Comparison of ENCODE assay signal across 12 cellular contexts in genomic region chr15:82681371-82681770, GRCh38. TPM values are rescaled to one million over a fixed set of nuclear protein-coding genes. Genes with fewer than 3 reads are reported as not detected.
A peak's percentile ranks its signal among the peaks of the same experiment; 100 is the strongest.
DNase-seq lines count a peak whose midpoint lies in the region; ATAC-seq, FAIRE-seq and TF ChIP-seq lines count a peak whose summit lies in the region.
"Had no signal": no experiment of that assay in that cellular context is flagged by ENCODE, and none has a peak within 500 bp of the region (broad histone marks: within the 10 kb centered on the region; RNA-seq: fewer than 3 reads in every experiment).

No MANE protein-coding gene starts in this region.

- peaks cover 5% of the 10 kb centered on the region; the same call in 1 of the 2 replicates for H3K4me1 ChIP-seq in iPS-20b (ENCODE audit: insufficient read depth, low read length)

- H3K36me3 ChIP-seq in iPS-20b (ENCODE audit: insufficient read depth, low read depth, low read length): no peaks in the 10 kb centered on the region
- H3K36me3 ChIP-seq: neutrophil had no signal

- FAIRE-seq in GM12892 (lab: Jason Lieb, UNC): no peak

- intact Hi-C loops in activated T-helper 1 cell treated with anti-CD3 and anti-CD28 coated beads, Interleukin-12 subunit alpha, Interleukin-12 subunit beta, Interleukin-2, Interleukin-4 antibody, amounts not matched to agents 30 ng/mL and 10 ng/mL and 1 ng/mL, durations not matched to agents 14 hours and 24 hours and 36 hours (cut with micrococcal nuclease): no loop called here

- peaks cover 5% of the 10 kb centered on the region for H3K27me3 Mint-ChIP-seq in stimulated activated naive CD8-positive, alpha-beta T cell treated with anti-CD3 and anti-CD28 coated beads, Interleukin-15, Interleukin-2, amounts not matched to agents 100 ng/mL and 50 ng/mL, for 24 hours
- H3K27me3 Mint-ChIP-seq in activated T-helper 1 cell treated with anti-CD3 and anti-CD28 coated beads, Interleukin-12 subunit alpha, Interleukin-12 subunit beta, Interleukin-2, Interleukin-4 antibody, amounts not matched to agents 30 ng/mL and 10 ng/mL and 1 ng/mL, durations not matched to agents 14 hours and 24 hours and 36 hours (ENCODE audit: insufficient read depth): peaks cover 19% of the 10 kb centered on the region

- H3K4me3 ChIP-seq in iPS-20b (ENCODE audit: low read length): peak overlapping the region; percentile 89

- in situ Hi-C loops in ACHN (cut with HindIII; ENCODE audit: low pct_ligation_motif_present, low pct_unique_long_range_greater_than_20kb, low sequenced_read_pairs): no loop called here

- ATAC-seq in stimulated activated naive CD8-positive, alpha-beta T cell treated with anti-CD3 and anti-CD28 coated beads, Interleukin-15, Interleukin-2, amounts not matched to agents 100 U/mL and 50 U/mL, for 24 hours: no peak

- no peak overlapping the region for H3K27ac Mint-ChIP-seq in stimulated activated naive CD8-positive, alpha-beta T cell treated with anti-CD3 and anti-CD28 coated beads, Interleukin-15, Interleukin-2, amounts not matched to agents 100 ng/mL and 50 ng/mL, for 24 hours
- no peak overlapping the region for H3K27ac Mint-ChIP-seq in activated T-helper 1 cell treated with anti-CD3 and anti-CD28 coated beads, Interleukin-12 subunit alpha, Interleukin-12 subunit beta, Interleukin-2, Interleukin-4 antibody, amounts not matched to agents 30 ng/mL and 10 ng/mL and 1 ng/mL, durations not matched to agents 14 hours and 24 hours and 36 hours

- peaks cover 9% of the 10 kb centered on the region for H3K4me1 Mint-ChIP-seq in stimulated activated naive CD8-positive, alpha-beta T cell treated with anti-CD3 and anti-CD28 coated beads, Interleukin-15, Interleukin-2, amounts not matched to agents 100 ng/mL and 50 ng/mL, for 24 hours (ENCODE audit: low read depth)
- H3K4me1 Mint-ChIP-seq in activated T-helper 1 cell treated with anti-CD3 and anti-CD28 coated beads, Interleukin-12 subunit alpha, Interleukin-12 subunit beta, Interleukin-2, Interleukin-4 antibody, amounts not matched to agents 30 ng/mL and 10 ng/mL and 1 ng/mL, durations not matched to agents 14 hours and 24 hours and 36 hours (ENCODE audit: low read depth): peaks cover 8% of the 10 kb centered on the region

- no peaks in the 10 kb centered on the region for H3K9me3 ChIP-seq in iPS-20b (ENCODE audit: insufficient read depth, low read depth, low read length)
- H3K9me3 ChIP-seq: neutrophil had no signal

- CTCF ChIA-PET in HEK293T (lab: Yijun Ruan, JAX): no interaction called here

- peak overlapping the region; percentile 86 for H3K4me3 Mint-ChIP-seq in stimulated activated naive CD8-positive, alpha-beta T cell treated with anti-CD3 and anti-CD28 coated beads, Interleukin-15, Interleukin-2, amounts not matched to agents 100 ng/mL and 50 ng/mL, for 24 hours
- H3K4me3 Mint-ChIP-seq in activated T-helper 1 cell treated with anti-CD3 and anti-CD28 coated beads, Interleukin-12 subunit alpha, Interleukin-12 subunit beta, Interleukin-2, Interleukin-4 antibody, amounts not matched to agents 30 ng/mL and 10 ng/mL and 1 ng/mL, durations not matched to agents 14 hours and 24 hours and 36 hours: peak overlapping the region; percentile 59

- H3K27me3 ChIP-seq in iPS-20b (ENCODE audit: insufficient read depth, low read length): peaks cover 34% of the 10 kb centered on the region

- H3K9me3 Mint-ChIP-seq in stimulated activated naive CD8-positive, alpha-beta T cell treated with anti-CD3 and anti-CD28 coated beads, Interleukin-15, Interleukin-2, amounts not matched to agents 100 ng/mL and 50 ng/mL, for 24 hours: no peaks in the 10 kb centered on the region
- H3K9me3 Mint-ChIP-seq in activated T-helper 1 cell treated with anti-CD3 and anti-CD28 coated beads, Interleukin-12 subunit alpha, Interleukin-12 subunit beta, Interleukin-2, Interleukin-4 antibody, amounts not matched to agents 30 ng/mL and 10 ng/mL and 1 ng/mL, durations not matched to agents 14 hours and 24 hours and 36 hours: no peaks in the 10 kb centered on the region

- H3K9ac ChIP-seq in iPS-20b (ENCODE audit: low read depth, low read length): peak overlapping the region; percentile 89; the same call in 1 of the 2 replicates

- no peak for TF ChIP-seq POLR2A in GM12892 (IDR thresholded peaks at IDR 0.05; ENCODE audit: low read depth, low read length)

- POLR2A ChIA-PET in HEK293T (lab: Yijun Ruan, JAX): interaction anchor here (0.7 to 3.2 kb wide), 6 partner anchors 57 to 315 kb away, joined by 3 to 19 read pairs (median 3); partner anchors contain the start of gene RPS17

- no peaks in the 10 kb centered on the region for H3K36me3 Mint-ChIP-seq in stimulated activated naive CD8-positive, alpha-beta T cell treated with anti-CD3 and anti-CD28 coated beads, Interleukin-15, Interleukin-2, amounts not matched to agents 100 ng/mL and 50 ng/mL, for 24 hours (ENCODE audit: low read depth)
- no peaks in the 10 kb centered on the region for H3K36me3 Mint-ChIP-seq in activated T-helper 1 cell treated with anti-CD3 and anti-CD28 coated beads, Interleukin-12 subunit alpha, Interleukin-12 subunit beta, Interleukin-2, Interleukin-4 antibody, amounts not matched to agents 30 ng/mL and 10 ng/mL and 1 ng/mL, durations not matched to agents 14 hours and 24 hours and 36 hours (ENCODE audit: low read depth)

- DNase-seq in stimulated activated naive CD8-positive, alpha-beta T cell treated with anti-CD3 and anti-CD28 coated beads, Interleukin-15, Interleukin-2, amounts not matched to agents 100 U/mL and 50 U/mL, for 24 hours: no peak
- DNase-seq in activated T-helper 1 cell treated with anti-CD3 and anti-CD28 coated beads, Interleukin-12 subunit alpha, Interleukin-12 subunit beta, Interleukin-2, Interleukin-4 antibody, amounts not matched to agents 30 ng/mL and 10 ng/mL and 1 ng/mL, durations not matched to agents 14 hours and 24 hours and 36 hours (ENCODE audit: low spot score): no peak
- no peak for DNase-seq in stimulated activated CD4-positive, alpha-beta T cell treated with anti-CD3 and anti-CD28 coated beads, Interleukin-15, amount 100 ng/mL, for 24 hours
- DNase-seq in ACHN (no peak), GM12892 (ENCODE audit: insufficient read length) (no peak), HEK293T (ENCODE audit: extremely low spot score) (no peak)
- DNase-seq: activated CD8-positive, alpha-beta memory T cell treated with anti-CD3 and anti-CD28 coated beads, Interleukin-2, amount 50 U/mL, for 4 hours; central memory CD4-positive, alpha-beta T cell had no signal

- no peak overlapping the region for H3K27ac ChIP-seq in iPS-20b (ENCODE audit: low read length)
- H3K27ac ChIP-seq: neutrophil had no signal

TF ChIP-seq in HEK293T, 16 proteins besides CTCF, POLR2A, EP300 and RAD21:
- TF ChIP-seq ARNT (IDR thresholded peaks at IDR 0.05) (no peak), NFRKB (IDR thresholded peaks at IDR 0.05) (no peak), SUZ12 (IDR thresholded peaks at IDR 0.05) (no peak), BHLHE40 (IDR thresholded peaks at IDR 0.05; ENCODE audit: borderline replicate concordance) (no peak), ELF4 (IDR thresholded peaks at IDR 0.05) (no peak), CTBP1 (IDR thresholded peaks at IDR 0.05; ENCODE audit: borderline replicate concordance) (no peak), HDGF (IDR thresholded peaks at IDR 0.05; ENCODE audit: borderline replicate concordance) (no peak), SP1 (IDR thresholded peaks at IDR 0.05) (no peak), LEF1 (IDR thresholded peaks at IDR 0.05; ENCODE audit: borderline replicate concordance) (no peak)
TF ChIP-seq in HEK293T: peak in this region for 0.

RNA-seq across cellular contexts. Expression of gene AP3B2, which starts 28.3 kb away (rescaled TPM):
- 0.21 TPM in 1 of 2 replicates, not detected in the other for total RNA-seq in activated T-helper 1 cell treated with anti-CD3 and anti-CD28 coated beads, Interleukin-12 subunit alpha, Interleukin-12 subunit beta, Interleukin-2, Interleukin-4 antibody, amounts not matched to agents 30 ng/mL and 10 ng/mL and 1 ng/mL, durations not matched to agents 14 hours and 24 hours and 36 hours
- not detected for polyA plus RNA-seq in GM12892 (2012; ENCODE audit: missing spikeins)
- total RNA-seq: T-helper 2 cell treated with Interferon-gamma antibody and Interleukin-4, amounts not matched to agents 100 ng/mL and 5 ng/mL, for 36 hours had no signal

RNA-seq across cellular contexts. Expression of gene CPEB1, which starts 34.2 kb away (rescaled TPM):
- total RNA-seq in activated T-helper 1 cell treated with anti-CD3 and anti-CD28 coated beads, Interleukin-12 subunit alpha, Interleukin-12 subunit beta, Interleukin-2, Interleukin-4 antibody, amounts not matched to agents 30 ng/mL and 10 ng/mL and 1 ng/mL, durations not matched to agents 14 hours and 24 hours and 36 hours: not detected in 2 replicates
- polyA plus RNA-seq in GM12892 (2012; ENCODE audit: missing spikeins): 0.45 TPM
- total RNA-seq: T-helper 2 cell treated with Interferon-gamma antibody and Interleukin-4, amounts not matched to agents 100 ng/mL and 5 ng/mL, for 36 hours had no signal
